In the genomic region with DNA sequence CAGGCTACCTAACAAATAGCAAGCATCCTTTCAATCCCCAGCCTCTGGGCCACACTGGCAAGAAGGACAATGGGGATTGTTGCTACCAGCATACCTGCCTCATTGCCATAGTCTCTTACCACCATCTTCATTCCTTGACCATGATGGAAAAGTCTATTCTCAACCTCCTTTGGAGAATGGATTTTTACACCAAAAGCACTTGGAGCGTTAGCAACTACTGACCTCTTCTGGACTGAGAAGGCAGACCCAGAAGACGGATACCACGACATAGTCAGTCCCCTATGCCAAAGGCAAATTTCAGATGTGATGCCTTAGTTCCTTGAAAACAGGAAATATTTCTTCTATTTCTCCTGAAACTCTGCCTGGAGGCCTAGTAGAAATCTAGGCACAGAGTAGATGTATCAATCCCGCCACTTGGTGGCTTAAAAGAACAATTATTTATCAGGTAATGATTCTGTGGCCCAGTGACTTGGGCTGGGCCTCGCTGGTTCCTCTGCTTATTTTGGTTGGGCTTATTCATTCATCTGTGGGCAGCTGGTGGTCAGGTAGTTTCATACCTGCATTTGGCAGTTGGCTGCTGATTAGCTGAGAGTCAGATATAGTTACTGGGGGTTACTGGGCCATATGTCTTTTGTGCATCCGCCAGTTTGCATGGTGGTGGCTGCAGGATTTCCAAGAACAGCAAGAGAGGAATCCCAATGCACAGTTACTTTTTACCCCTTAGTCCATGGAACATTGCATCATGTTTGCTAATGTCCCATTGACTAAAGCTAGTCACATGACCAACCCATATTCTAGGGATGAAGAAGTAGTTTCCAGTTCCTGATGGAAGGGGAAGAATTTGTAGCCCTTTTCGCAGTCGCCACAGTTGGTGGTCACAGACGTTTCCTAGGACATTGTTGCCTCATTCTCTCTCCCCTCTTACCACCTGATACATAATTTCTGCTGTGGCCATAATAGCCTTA, we compare ENCODE assay signal across 9 cellular contexts.
A peak's percentile ranks its signal among the peaks of the same experiment; 100 is the strongest.
DNase-seq lines count a peak whose midpoint lies in the region; ATAC-seq and TF ChIP-seq lines count a peak whose summit lies in the region.
"Had no signal": no experiment of that assay in that cellular context is flagged by ENCODE, and none has a peak within 500 bp of the region (broad histone marks: within the 10 kb centered on the region; RNA-seq: fewer than 3 reads in every experiment).

No MANE protein-coding gene starts in this region.

- CTCF ChIA-PET in activated CD4-positive, alpha-beta memory T cell treated with anti-CD3 and anti-CD28 coated beads for 36 hours (lab: Charles Lee): no interaction called here

- no peaks in the 10 kb centered on the region for H3K4me1 Mint-ChIP-seq in activated CD4-positive, alpha-beta memory T cell treated with anti-CD3 and anti-CD28 coated beads for 36 hours (ENCODE audit: low read depth)

- intact Hi-C loops in activated CD4-positive, alpha-beta memory T cell treated with anti-CD3 and anti-CD28 coated beads for 36 hours (cut with micrococcal nuclease): no loop called here

- no peak overlapping the region for H3K27ac Mint-ChIP-seq in activated CD4-positive, alpha-beta memory T cell treated with anti-CD3 and anti-CD28 coated beads for 36 hours
- H3K27ac Mint-ChIP-seq: T-cell had no signal

- H3K4me3 ChIP-seq in AG10803 (ENCODE audit: low read length) (no peak overlapping the region), WI38 (ENCODE audit: low read depth, low read length) (no peak overlapping the region)

- POLR2A ChIA-PET in activated CD4-positive, alpha-beta memory T cell treated with anti-CD3 and anti-CD28 coated beads for 36 hours (lab: Charles Lee): no interaction called here

- H3K9me3 Mint-ChIP-seq in activated CD4-positive, alpha-beta memory T cell treated with anti-CD3 and anti-CD28 coated beads for 36 hours: peaks cover 2% of the 10 kb centered on the region

- DNase-seq in AG10803 (ENCODE audit: low read depth) (peak; percentile 42), left kidney (ENCODE audit: low read depth, low spot score) (peak; percentile 72), iPS-NIHi11 (ENCODE audit: low spot score) (no peak), ureter (ENCODE audit: low spot score) (no peak)
- DNase-seq in activated CD4-positive, alpha-beta memory T cell treated with anti-CD3 and anti-CD28 coated beads for 36 hours: no peak
- DNase-seq in stimulated activated naive CD8-positive, alpha-beta T cell treated with anti-CD3 and anti-CD28 coated beads, Interleukin-15, Interleukin-2, amounts not matched to agents 100 U/mL and 50 U/mL, for 24 hours: no peak
- DNase-seq: T-cell had no signal

- no peak overlapping the region for H3K4me3 Mint-ChIP-seq in activated CD4-positive, alpha-beta memory T cell treated with anti-CD3 and anti-CD28 coated beads for 36 hours
- H3K4me3 Mint-ChIP-seq: T-cell had no signal

- H3K36me3 Mint-ChIP-seq in activated CD4-positive, alpha-beta memory T cell treated with anti-CD3 and anti-CD28 coated beads for 36 hours: no peaks in the 10 kb centered on the region
- H3K36me3 Mint-ChIP-seq: T-cell had no signal

- H3K27me3 Mint-ChIP-seq in activated CD4-positive, alpha-beta memory T cell treated with anti-CD3 and anti-CD28 coated beads for 36 hours: peaks cover 18% of the 10 kb centered on the region

- TF ChIP-seq CTCF in AG10803 (conservative IDR thresholded peaks at IDR 0.05; ENCODE audit: low read length): peak; percentile 73
- TF ChIP-seq CTCF in WI38 (IDR thresholded peaks at IDR 0.05; ENCODE audit: low read depth, low read length): peak; percentile 39

- peak; percentile 23 for ATAC-seq in GM21723 (IDR thresholded peaks at IDR 0.05; ENCODE audit: unreplicated experiment)
- ATAC-seq in stimulated activated naive CD8-positive, alpha-beta T cell treated with anti-CD3 and anti-CD28 coated beads, Interleukin-15, Interleukin-2, amounts not matched to agents 100 U/mL and 50 U/mL, for 24 hours: no peak
- ATAC-seq: T-cell had no signal

Comparison
In these comparisons a context has a peak if more than half of its experiments do, and no peak if none do; other contexts are left out.
1. DNase-seq: peak in AG10803 (single experiment) and left kidney (single experiment); none in activated CD4-positive, alpha-beta memory T cell treated with anti-CD3 and anti-CD28 coated beads for 36 hours (single experiment), iPS-NIHi11 (single experiment), stimulated activated naive CD8-positive, alpha-beta T cell treated with anti-CD3 and anti-CD28 coated beads, Interleukin-15, Interleukin-2, amounts not matched to agents 100 U/mL and 50 U/mL, for 24 hours (single experiment) and ureter (single experiment).